Comparison of ENCODE assay signal across 1 cellular context in the genomic region with DNA sequence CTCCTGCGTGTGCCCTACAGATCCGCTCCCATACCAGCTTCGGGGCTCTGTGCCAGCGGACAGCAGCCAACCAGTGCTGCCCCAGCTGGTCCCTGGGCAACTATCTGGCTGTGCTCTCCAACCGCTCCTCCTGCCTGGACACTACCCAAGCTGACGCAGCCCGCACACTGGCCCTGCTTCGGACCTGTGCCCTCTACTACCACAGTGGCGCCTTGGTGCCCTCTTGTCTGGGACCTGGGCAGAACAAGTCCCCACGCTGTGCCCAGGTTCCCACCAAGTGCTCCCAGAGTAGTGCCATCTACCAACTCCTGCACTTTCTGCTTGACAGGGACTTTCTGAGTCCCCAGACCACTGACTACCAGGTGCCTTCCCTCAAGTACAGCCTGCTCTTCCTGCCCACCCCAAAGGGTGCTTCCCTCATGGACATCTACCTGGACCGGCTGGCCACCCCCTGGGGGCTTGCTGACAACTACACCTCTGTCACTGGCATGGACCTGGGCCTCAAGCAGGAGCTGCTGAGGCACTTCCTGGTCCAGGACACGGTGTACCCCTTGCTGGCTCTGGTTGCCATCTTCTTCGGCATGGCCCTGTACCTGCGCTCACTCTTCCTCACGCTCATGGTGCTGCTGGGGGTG.
TF ChIP-seq lines count a peak whose summit lies in the region.

No MANE protein-coding gene starts in this region.

TF ChIP-seq in H1, 55 proteins besides CTCF, POLR2A, EP300 and RAD21:
- TF ChIP-seq TBP (IDR thresholded peaks at IDR 0.05; ENCODE audit: low read depth, low read length) (no peak), HDAC2 (IDR thresholded peaks at IDR 0.05; ENCODE audit: borderline replicate concordance in 1 of 2, low read depth in 2 of 2, low read length in 2 of 2) (no peak), PHF8 (conservative IDR thresholded peaks at IDR 0.05; ENCODE audit: low read depth, low read length) (no peak), GABPA (IDR thresholded peaks at IDR 0.05; ENCODE audit: borderline replicate concordance, insufficient read depth, low read length) (no peak), SRF (IDR thresholded peaks at IDR 0.05; ENCODE audit: low read depth, low read length) (no peak), RNF2 (IDR thresholded peaks at IDR 0.05; ENCODE audit: borderline replicate concordance, low read depth, low read length, missing control alignments, poor library complexity, severe bottlenecking) (no peak), NANOG (IDR thresholded peaks at IDR 0.05; ENCODE audit: insufficient read depth, low read depth, low read length, poor library complexity, severe bottlenecking) (no peak), MAFK (IDR thresholded peaks at IDR 0.05; ENCODE audit: low read depth, low read length) (no peak), CBX5 (IDR thresholded peaks at IDR 0.05; ENCODE audit: low read depth, low read length) (no peak), CTBP2 (IDR thresholded peaks at IDR 0.05; ENCODE audit: borderline replicate concordance, insufficient read depth, insufficient read length, low read length) (no peak), HDAC6 (IDR thresholded peaks at IDR 0.05; ENCODE audit: low read depth, low read length) (no peak)
- TF ChIP-seq, protein P1, sequence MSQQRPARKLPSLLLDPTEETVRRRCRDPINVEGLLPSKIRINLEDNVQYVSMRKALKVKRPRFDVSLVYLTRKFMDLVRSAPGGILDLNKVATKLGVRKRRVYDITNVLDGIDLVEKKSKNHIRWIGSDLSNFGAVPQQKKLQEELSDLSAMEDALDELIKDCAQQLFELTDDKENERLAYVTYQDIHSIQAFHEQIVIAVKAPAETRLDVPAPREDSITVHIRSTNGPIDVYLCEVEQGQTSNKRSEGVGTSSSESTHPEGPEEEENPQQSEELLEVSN (IDR thresholded peaks at IDR 0.05) = no peak
